In the genomic region with DNA sequence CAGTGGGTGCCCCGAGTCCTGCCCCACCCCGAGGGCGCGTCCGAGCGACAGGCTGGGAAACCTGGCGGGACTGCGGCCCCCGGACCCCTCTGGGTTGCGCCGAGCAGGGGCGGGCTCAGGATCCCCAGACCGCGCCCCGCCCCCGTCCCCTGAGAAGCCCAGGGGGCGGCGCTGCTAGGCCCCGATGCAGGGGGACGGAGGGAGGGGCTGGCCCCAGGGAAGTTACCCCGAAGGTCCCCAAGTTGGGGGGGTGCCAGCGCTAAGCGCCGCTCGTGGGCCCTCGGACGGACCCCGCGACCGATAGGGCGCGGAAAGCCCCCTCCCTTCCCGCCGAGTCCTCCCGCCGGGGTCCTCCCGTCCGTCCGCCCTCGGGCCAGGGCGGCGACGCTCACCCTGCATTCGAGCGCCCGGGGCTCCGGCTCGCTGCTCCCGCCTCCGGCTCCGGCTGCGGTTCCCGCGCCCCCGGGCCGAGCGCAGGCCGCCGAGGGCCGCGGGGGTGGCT, we compare ENCODE assay signal across 8 cellular contexts. TPM values are rescaled to one million over a fixed set of nuclear protein-coding genes. Genes with fewer than 3 reads are reported as not detected.
DNase-seq lines count a peak whose midpoint lies in the region; ATAC-seq and TF ChIP-seq lines count a peak whose summit lies in the region.
"Had no signal": no experiment of that assay in that cellular context is flagged by ENCODE, and none has a peak within 500 bp of the region (broad histone marks: within the 10 kb centered on the region; RNA-seq: fewer than 3 reads in every experiment).

No MANE protein-coding gene starts in this region.

- no peak overlapping the region for H4K8ac ChIP-seq in mesenchymal stem cell (ENCODE audit: low read length)

- peak overlapping the region; percentile 90 for H3K4me2 ChIP-seq in mesenchymal stem cell (ENCODE audit: low read length, poor library complexity, severe bottlenecking)

- H3K4me3 ChIP-seq in mesenchymal stem cell (ENCODE audit: insufficient read depth in 1 of 2, low read depth in 1 of 2, low read length in 2 of 2): peak overlapping the region; percentile 59 to 69

- H3K27ac Mint-ChIP-seq in chondrocyte (ENCODE audit: unreplicated experiment): no peak overlapping the region

- H3K36me3 Mint-ChIP-seq in chondrocyte (ENCODE audit: low read depth): no peaks in the 10 kb centered on the region

- H3K27me3 ChIP-seq in mesenchymal stem cell (ENCODE audit: control insufficient read depth in 1 of 2, insufficient read depth in 1 of 2, low read length in 2 of 2): peaks cover 5 to 9% of the 10 kb centered on the region in 2 experiments

- H3K4me1 ChIP-seq in mesenchymal stem cell (ENCODE audit: control insufficient read depth, insufficient read depth, low read depth, low read length): peaks cover 30% of the 10 kb centered on the region

- peak overlapping the region; percentile 42 for H3K4me3 Mint-ChIP-seq in chondrocyte (ENCODE audit: unreplicated experiment)

- no peaks in the 10 kb centered on the region for H3K9me3 ChIP-seq in mesenchymal stem cell (ENCODE audit: control insufficient read depth, low read length)

- H2AFZ ChIP-seq in mesenchymal stem cell (ENCODE audit: low read depth, low read length): peak overlapping the region; percentile 62

- WGBS in mesenchymal stem cell: 1% methylated on average over 40 of the region's 61 CpGs

- TF ChIP-seq EP300 in Ishikawa (IDR thresholded peaks at IDR 0.05; ENCODE audit: borderline replicate concordance): no peak

- no peak overlapping the region for H4K91ac ChIP-seq in mesenchymal stem cell (ENCODE audit: low read length)

- H2AK5ac ChIP-seq in mesenchymal stem cell (ENCODE audit: low read length, severe bottlenecking): no peak overlapping the region

- H2BK120ac ChIP-seq in mesenchymal stem cell (ENCODE audit: low read depth, low read length): no peak overlapping the region

- H3K9ac ChIP-seq in mesenchymal stem cell (ENCODE audit: low read length): peak overlapping the region; percentile 38

- no peak for TF ChIP-seq CTCF in chondrocyte (IDR thresholded peaks at IDR 0.05)

- H3K23ac ChIP-seq in mesenchymal stem cell (ENCODE audit: low read length in 2 of 2): no peak overlapping the region

- DNase-seq in chondrocyte (ENCODE audit: low spot score): no peak
- peak; percentile 44 for DNase-seq in mesenchymal stem cell
- DNase-seq in COR-L47 (lab: John Stamatoyannopoulos, UW): no peak

- peaks cover 0 to 6% of the 10 kb centered on the region in 2 experiments for H3K36me3 ChIP-seq in mesenchymal stem cell (ENCODE audit: control insufficient read depth in 1 of 2, insufficient read depth in 2 of 2, low read depth in 1 of 2, low read length in 2 of 2)

- ATAC-seq in GM18498 (IDR thresholded peaks at IDR 0.05; ENCODE audit: unreplicated experiment) (peak; percentile 23), GM18511 (IDR thresholded peaks at IDR 0.05; ENCODE audit: unreplicated experiment) (no peak), GM19455 (IDR thresholded peaks at IDR 0.05; ENCODE audit: unreplicated experiment) (no peak)

- no peak overlapping the region for H2BK15ac ChIP-seq in mesenchymal stem cell (ENCODE audit: low read depth, poor library complexity, severe bottlenecking)

- no peak overlapping the region for H2BK12ac ChIP-seq in mesenchymal stem cell (ENCODE audit: low read length in 2 of 2)

- no peak overlapping the region for H3K27ac ChIP-seq in mesenchymal stem cell (ENCODE audit: low read length, poor library complexity, severe bottlenecking)

- peaks cover 6% of the 10 kb centered on the region for H3K4me1 Mint-ChIP-seq in chondrocyte (ENCODE audit: low read depth)

- no peaks in the 10 kb centered on the region for H3K79me1 ChIP-seq in mesenchymal stem cell (replicated peaks; ENCODE audit: low read length, poor library complexity, severe bottlenecking)

- no peaks in the 10 kb centered on the region for H3K9me3 Mint-ChIP-seq in chondrocyte (ENCODE audit: low read depth)

- no peak for TF ChIP-seq RAD21 in Ishikawa (IDR thresholded peaks at IDR 0.05; ENCODE audit: low read depth)

- no peak overlapping the region for H3K14ac ChIP-seq in mesenchymal stem cell (ENCODE audit: low read length in 2 of 2)

- peak overlapping the region in 1 of 2 experiments; percentile 42 for H3K18ac ChIP-seq in mesenchymal stem cell (ENCODE audit: low read depth in 1 of 2, low read length in 2 of 2)

- no peak overlapping the region for H2BK5ac ChIP-seq in mesenchymal stem cell (ENCODE audit: low read depth, low read length, poor library complexity, severe bottlenecking)

- no peak overlapping the region for H3K4ac ChIP-seq in mesenchymal stem cell (ENCODE audit: low read depth in 1 of 2, low read length in 2 of 2)

- no peaks in the 10 kb centered on the region for H3K27me3 Mint-ChIP-seq in chondrocyte (ENCODE audit: low read depth)

TF ChIP-seq in Ishikawa, 13 proteins besides CTCF, POLR2A, EP300 and RAD21:
- TF ChIP-seq EGR1 (IDR thresholded peaks at IDR 0.05) (no peak), ZBTB7A (IDR thresholded peaks at IDR 0.05; ENCODE audit: low read depth) (peak; percentile 82), FOXM1 (IDR thresholded peaks at IDR 0.05; ENCODE audit: borderline replicate concordance, low read depth) (no peak), TAF1 (IDR thresholded peaks at IDR 0.05; ENCODE audit: low read depth) (peak; percentile 7; the same call in 1 of the 2 replicates)
- TF ChIP-seq, protein P1, sequence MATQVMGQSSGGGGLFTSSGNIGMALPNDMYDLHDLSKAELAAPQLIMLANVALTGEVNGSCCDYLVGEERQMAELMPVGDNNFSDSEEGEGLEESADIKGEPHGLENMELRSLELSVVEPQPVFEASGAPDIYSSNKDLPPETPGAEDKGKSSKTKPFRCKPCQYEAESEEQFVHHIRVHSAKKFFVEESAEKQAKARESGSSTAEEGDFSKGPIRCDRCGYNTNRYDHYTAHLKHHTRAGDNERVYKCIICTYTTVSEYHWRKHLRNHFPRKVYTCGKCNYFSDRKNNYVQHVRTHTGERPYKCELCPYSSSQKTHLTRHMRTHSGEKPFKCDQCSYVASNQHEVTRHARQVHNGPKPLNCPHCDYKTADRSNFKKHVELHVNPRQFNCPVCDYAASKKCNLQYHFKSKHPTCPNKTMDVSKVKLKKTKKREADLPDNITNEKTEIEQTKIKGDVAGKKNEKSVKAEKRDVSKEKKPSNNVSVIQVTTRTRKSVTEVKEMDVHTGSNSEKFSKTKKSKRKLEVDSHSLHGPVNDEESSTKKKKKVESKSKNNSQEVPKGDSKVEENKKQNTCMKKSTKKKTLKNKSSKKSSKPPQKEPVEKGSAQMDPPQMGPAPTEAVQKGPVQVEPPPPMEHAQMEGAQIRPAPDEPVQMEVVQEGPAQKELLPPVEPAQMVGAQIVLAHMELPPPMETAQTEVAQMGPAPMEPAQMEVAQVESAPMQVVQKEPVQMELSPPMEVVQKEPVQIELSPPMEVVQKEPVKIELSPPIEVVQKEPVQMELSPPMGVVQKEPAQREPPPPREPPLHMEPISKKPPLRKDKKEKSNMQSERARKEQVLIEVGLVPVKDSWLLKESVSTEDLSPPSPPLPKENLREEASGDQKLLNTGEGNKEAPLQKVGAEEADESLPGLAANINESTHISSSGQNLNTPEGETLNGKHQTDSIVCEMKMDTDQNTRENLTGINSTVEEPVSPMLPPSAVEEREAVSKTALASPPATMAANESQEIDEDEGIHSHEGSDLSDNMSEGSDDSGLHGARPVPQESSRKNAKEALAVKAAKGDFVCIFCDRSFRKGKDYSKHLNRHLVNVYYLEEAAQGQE (IDR thresholded peaks at IDR 0.05; ENCODE audit: low read depth): no peak

RNA-seq across cellular contexts. Expression of a gene that starts 0.4 kb away (rescaled TPM):
- total RNA-seq in chondrocyte: 4.2 to 5.8 TPM (median 4.4 TPM) in 3 replicates
- polyA plus RNA-seq in mesenchymal stem cell (2013, experiment 1 of 2): 4.9 TPM
- polyA plus RNA-seq in mesenchymal stem cell (2013, experiment 2 of 2): 5.1 TPM

RNA-seq across cellular contexts. Expression of a gene that starts 16.5 kb away (rescaled TPM):
- total RNA-seq in chondrocyte: not detected in 3 replicates
- polyA plus RNA-seq in mesenchymal stem cell (2013, experiment 1 of 2): not detected
- not detected for polyA plus RNA-seq in mesenchymal stem cell (2013, experiment 2 of 2)
- total RNA-seq: activated CD8-positive, alpha-beta memory T cell treated with anti-CD3 and anti-CD28 coated beads for 36 hours had no signal

RNA-seq across cellular contexts. Expression of a gene that starts 24.7 kb away (rescaled TPM):
- total RNA-seq in chondrocyte: 72.7 to 94.2 TPM (median 73.1 TPM) in 3 replicates
- polyA plus RNA-seq in mesenchymal stem cell (2013, experiment 1 of 2): 52.7 TPM
- polyA plus RNA-seq in mesenchymal stem cell (2013, experiment 2 of 2): 52.5 TPM

RNA-seq across cellular contexts. Expression of a gene that starts 54.6 kb away (rescaled TPM):
- 15.6 to 19.9 TPM (median 17.9 TPM) in 3 replicates for total RNA-seq in chondrocyte
- polyA plus RNA-seq in mesenchymal stem cell (2013, experiment 1 of 2): 3.3 TPM
- polyA plus RNA-seq in mesenchymal stem cell (2013, experiment 2 of 2): 3.0 TPM
